Comparison of ENCODE assay signal across 2 cellular contexts in the genomic region with DNA sequence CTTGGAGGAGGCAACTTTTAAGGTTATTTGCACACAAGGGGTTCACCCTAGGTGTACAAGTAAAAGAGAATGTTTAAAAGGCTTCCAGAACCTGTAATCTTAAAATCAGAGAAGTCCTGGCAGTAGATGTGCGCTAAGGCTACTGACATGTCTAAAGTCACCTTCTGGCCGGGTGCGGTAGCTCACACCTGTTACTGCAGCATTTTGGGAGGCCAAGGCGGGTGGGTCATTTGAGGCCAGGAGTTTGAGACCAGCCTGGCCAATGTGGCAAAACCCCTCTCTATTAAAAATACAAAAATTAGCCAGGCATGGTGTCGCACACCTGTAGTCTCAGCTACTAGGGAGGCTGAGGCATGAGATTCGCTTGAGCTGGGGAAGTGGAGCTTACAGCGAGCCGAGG.
TF ChIP-seq lines count a peak whose summit lies in the region.

No MANE protein-coding gene starts in this region.

TF ChIP-seq in HepG2, 621 proteins besides CTCF, POLR2A, EP300 and RAD21:
- TF ChIP-seq HES4 (CRISPR knock-in tag; IDR thresholded peaks at IDR 0.05; ENCODE audit: borderline replicate concordance) = no peak
- TF ChIP-seq RORA (CRISPR knock-in tag; IDR thresholded peaks at IDR 0.05) = no peak
- no peak for TF ChIP-seq SRF (IDR thresholded peaks at IDR 0.05; ENCODE audit: low read depth, low read length)
- no peak for TF ChIP-seq SIN3A (IDR thresholded peaks at IDR 0.05; ENCODE audit: borderline replicate concordance, low read depth, low read length)
- TF ChIP-seq TEAD2 (CRISPR knock-in tag; IDR thresholded peaks at IDR 0.05) = no peak
- TF ChIP-seq SOX6 (IDR thresholded peaks at IDR 0.05) = no peak
- TF ChIP-seq SOX6 (CRISPR knock-in tag; IDR thresholded peaks at IDR 0.05) = no peak
- no peak for TF ChIP-seq MYNN (CRISPR knock-in tag; IDR thresholded peaks at IDR 0.05; ENCODE audit: low read depth)
- TF ChIP-seq PHB2 (IDR thresholded peaks at IDR 0.05; ENCODE audit: partially characterized antibody) = no peak
- no peak for TF ChIP-seq JARID2 (CRISPR knock-in tag; IDR thresholded peaks at IDR 0.05; ENCODE audit: insufficient replicate concordance)

TF ChIP-seq in H1, 55 proteins besides CTCF, POLR2A, EP300 and RAD21:
- TF ChIP-seq, protein P1, sequence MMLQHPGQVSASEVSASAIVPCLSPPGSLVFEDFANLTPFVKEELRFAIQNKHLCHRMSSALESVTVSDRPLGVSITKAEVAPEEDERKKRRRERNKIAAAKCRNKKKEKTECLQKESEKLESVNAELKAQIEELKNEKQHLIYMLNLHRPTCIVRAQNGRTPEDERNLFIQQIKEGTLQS (IDR thresholded peaks at IDR 0.05; ENCODE audit: insufficient read depth, low read depth, low read length) = no peak
- TF ChIP-seq GABPA (IDR thresholded peaks at IDR 0.05; ENCODE audit: borderline replicate concordance, insufficient read depth, low read length) (no peak), EZH2 (IDR thresholded peaks at IDR 0.05; ENCODE audit: low read depth, low read length, severe bottlenecking) (no peak), TAF7 (optimal IDR thresholded peaks at IDR 0.05; ENCODE audit: borderline replicate concordance, low read depth, low read length) (no peak), GTF2F1 (IDR thresholded peaks at IDR 0.05; ENCODE audit: borderline replicate concordance, low read depth, low read length) (no peak), JUN (IDR thresholded peaks at IDR 0.05; ENCODE audit: low read depth, low read length) (no peak), TCF12 (IDR thresholded peaks at IDR 0.05; ENCODE audit: low read depth, low read length) (no peak), FOSL1 (IDR thresholded peaks at IDR 0.05; ENCODE audit: insufficient read depth, low read depth, low read length) (no peak)
TF ChIP-seq in H1: peak in this region for 0.
